8 cellular contexts compared by ENCODE assay signal in genomic region chr15:73983211-73983727, GRCh38. TPM values are rescaled to one million over a fixed set of nuclear protein-coding genes. Genes with fewer than 3 reads are reported as not detected.
DNase-seq lines count a peak whose midpoint lies in the region; ATAC-seq and TF ChIP-seq lines count a peak whose summit lies in the region.

No MANE protein-coding gene starts in this region.

- 54 to 67% methylated on average over 9 to 10 of the region's 10 CpGs for WGBS in body of pancreas, 2 donors

- H3K27me3 ChIP-seq in body of pancreas (no peaks in the 10 kb centered on the region), left lung (no peaks in the 10 kb centered on the region)

- peaks cover 59% of the 10 kb centered on the region for H3K4me1 Mint-ChIP-seq in activated CD4-positive, alpha-beta T cell treated with anti-CD3 and anti-CD28 coated beads, Interleukin-2, amount 10 ng/mL, durations not matched to agents 24 days and 14 days

- peak overlapping the region; percentile 83 for H3K27ac Mint-ChIP-seq in activated CD4-positive, alpha-beta T cell treated with anti-CD3 and anti-CD28 coated beads, Interleukin-2, amount 10 ng/mL, durations not matched to agents 24 days and 14 days

- H3K4me3 ChIP-seq in body of pancreas: no peak overlapping the region
- no peak overlapping the region for H3K4me3 ChIP-seq in left lung

- H3K9me3 Mint-ChIP-seq in activated CD4-positive, alpha-beta T cell treated with anti-CD3 and anti-CD28 coated beads, Interleukin-2, amount 10 ng/mL, durations not matched to agents 24 days and 14 days: no peaks in the 10 kb centered on the region

- TF ChIP-seq CTCF in body of pancreas (IDR thresholded peaks at IDR 0.05): no peak
- TF ChIP-seq CTCF in left lung (IDR thresholded peaks at IDR 0.05): no peak

- intact Hi-C loops in activated CD4-positive, alpha-beta T cell treated with anti-CD3 and anti-CD28 coated beads, Interleukin-2, amount 10 ng/mL, durations not matched to agents 24 days and 14 days (cut with micrococcal nuclease): no loop called here
- intact Hi-C loops in body of pancreas (cut with DNase I): no loop called here
- intact Hi-C loops in left lung (cut with DNase I): no loop called here

- ATAC-seq in body of pancreas: no peak
- peak; percentile 45 for ATAC-seq in left lung
- ATAC-seq in HG03469 (IDR thresholded peaks at IDR 0.05; ENCODE audit: unreplicated experiment): no peak

- no peak overlapping the region for H3K4me3 Mint-ChIP-seq in activated CD4-positive, alpha-beta T cell treated with anti-CD3 and anti-CD28 coated beads, Interleukin-2, amount 10 ng/mL, durations not matched to agents 24 days and 14 days

- DNase-seq in activated CD4-positive, alpha-beta T cell treated with anti-CD3 and anti-CD28 coated beads, Interleukin-2, amount 10 ng/mL, durations not matched to agents 24 days and 14 days: no peak
- DNase-seq in activated CD4-positive, alpha-beta T cell treated with anti-CD3 and anti-CD28 coated beads, Interleukin-2, amount 50 U/mL, for 4 hours: no peak
- DNase-seq in body of pancreas (peak in 1 of 4 donors; percentile 56), left lung (peak; percentile 53 to 87), ureter (ENCODE audit: low spot score) (peak; percentile 83), KBM-7 (no peak)
- DNase-seq in stimulated activated CD4-positive, alpha-beta T cell treated with anti-CD3 and anti-CD28 coated beads, Interleukin-4, amount 100 ng/mL, for 24 hours: no peak

- H3K27me3 Mint-ChIP-seq in activated CD4-positive, alpha-beta T cell treated with anti-CD3 and anti-CD28 coated beads, Interleukin-2, amount 10 ng/mL, durations not matched to agents 24 days and 14 days: peaks cover 1% of the 10 kb centered on the region

- TF ChIP-seq POLR2A in body of pancreas (IDR thresholded peaks at IDR 0.05): no peak

- H3K27ac ChIP-seq in body of pancreas (peak overlapping the region in 3 of 4 donors; percentile 16 to 73 (median 42)), left lung (peak overlapping the region; percentile 89 to 91)

- peaks cover 10% of the 10 kb centered on the region for H3K36me3 Mint-ChIP-seq in activated CD4-positive, alpha-beta T cell treated with anti-CD3 and anti-CD28 coated beads, Interleukin-2, amount 10 ng/mL, durations not matched to agents 24 days and 14 days (ENCODE audit: low read depth)

- peaks cover 30% of the 10 kb centered on the region for H3K4me1 ChIP-seq in body of pancreas
- H3K4me1 ChIP-seq in left lung: peaks cover 47 to 82% of the 10 kb centered on the region in 2 donors

- in situ Hi-C loops in KBM-7 (cut with MboI; ENCODE audit: low pct_unique_long_range_greater_than_20kb, low sequenced_read_pairs): no loop called here

- H3K9me3 ChIP-seq in body of pancreas (no peaks in the 10 kb centered on the region), left lung (no peaks in the 10 kb centered on the region)

- no peaks in the 10 kb centered on the region for H3K36me3 ChIP-seq in body of pancreas (replicated peaks in 1 of 2; ENCODE audit: insufficient read depth in 1 of 2, low read depth in 2 of 2)
- H3K36me3 ChIP-seq in left lung: peaks cover 0 to 4% of the 10 kb centered on the region in 2 donors

RNA-seq across cellular contexts. Expression of gene STOML1, which starts 8.8 kb away (rescaled TPM):
- total RNA-seq in activated CD4-positive, alpha-beta T cell treated with anti-CD3 and anti-CD28 coated beads, Interleukin-2, amount 10 ng/mL, durations not matched to agents 24 days and 14 days: 10.3 and 10.6 TPM in 2 replicates
- total RNA-seq in body of pancreas: 10 to 100 TPM in 1 of 2 donors, 1 to 10 TPM in 1; 6.0 to 10.2 TPM
- 10 to 100 TPM; 20.0 to 29.3 TPM for total RNA-seq in left lung
- total RNA-seq in ureter: 15.0 TPM

RNA-seq across cellular contexts. Expression of gene PML, which starts 11.2 kb away (rescaled TPM):
- 61.3 and 64.2 TPM in 2 replicates for total RNA-seq in activated CD4-positive, alpha-beta T cell treated with anti-CD3 and anti-CD28 coated beads, Interleukin-2, amount 10 ng/mL, durations not matched to agents 24 days and 14 days
- total RNA-seq in body of pancreas (10 to 100 TPM; 27.8 to 38.2 TPM), left lung (10 to 100 TPM; 61.2 to 75.2 TPM), ureter (102 TPM)

RNA-seq across cellular contexts. Expression of gene LOXL1, which starts 57.0 kb away (rescaled TPM):
- 0.49 and 0.88 TPM in 2 replicates for total RNA-seq in activated CD4-positive, alpha-beta T cell treated with anti-CD3 and anti-CD28 coated beads, Interleukin-2, amount 10 ng/mL, durations not matched to agents 24 days and 14 days
- total RNA-seq in body of pancreas (10 to 100 TPM in 1 of 2 donors, 1 to 10 TPM in 1; 8.6 to 14.5 TPM), left lung (10 to 100 TPM; 22.3 to 37.0 TPM), ureter (30.9 TPM)

Comparison
In these comparisons a context has a peak if more than half of its experiments do, and no peak if none do; other contexts are left out.
1. DNase-seq: peak in left lung (2 of 2) and ureter (single experiment); none in activated CD4-positive, alpha-beta T cell treated with anti-CD3 and anti-CD28 coated beads, Interleukin-2, amount 10 ng/mL, durations not matched to agents 24 days and 14 days (single experiment), activated CD4-positive, alpha-beta T cell treated with anti-CD3 and anti-CD28 coated beads, Interleukin-2, amount 50 U/mL, for 4 hours (0 of 2), stimulated activated CD4-positive, alpha-beta T cell treated with anti-CD3 and anti-CD28 coated beads, Interleukin-4, amount 100 ng/mL, for 24 hours (single experiment) and KBM-7 (single experiment).